Comparison of ENCODE assay signal across 15 cellular contexts in genomic region chr5:165538065-165538464, GRCh38.
A peak's percentile ranks its signal among the peaks of the same experiment; 100 is the strongest.
DNase-seq lines count a peak whose midpoint lies in the region; TF ChIP-seq lines count a peak whose summit lies in the region.
"Had no signal": no experiment of that assay in that cellular context is flagged by ENCODE, and none has a peak within 500 bp of the region (broad histone marks: within the 10 kb centered on the region; RNA-seq: fewer than 3 reads in every experiment).

No MANE protein-coding gene starts in this region.

- H3K27me3 Mint-ChIP-seq in mesothelial cell of epicardium (ENCODE audit: low read depth), result no peaks in the 10 kb centered on the region
- H3K27me3 Mint-ChIP-seq: CD4-positive, CD25-positive, alpha-beta regulatory T cell; CD8-positive, alpha-beta memory T cell had no signal

- peaks cover 4% of the 10 kb centered on the region for H3K9me3 Mint-ChIP-seq in mesothelial cell of epicardium
- H3K9me3 Mint-ChIP-seq: H9 had no signal

- no peak for TF ChIP-seq CTCF in fibroblast of lung (conservative IDR thresholded peaks at IDR 0.05 in 1 of 2, IDR thresholded peaks at IDR 0.05 in 1 of 2; ENCODE audit: low read depth in 1 of 2, low read length in 2 of 2)
- TF ChIP-seq CTCF in mesothelial cell of epicardium (IDR thresholded peaks at IDR 0.05; ENCODE audit: unreplicated experiment), result no peak

- DNase-seq in SJSA1 (ENCODE audit: low read depth in 1 of 2, low spot score in 2 of 2) (no peak), fibroblast of lung (ENCODE audit: low read depth in 2 of 2) (peak; percentile 3 to 56), mesothelial cell of epicardium (ENCODE audit: low spot score in 2 of 2, unreplicated experiment in 2 of 2) (no peak), hypothalamus (lab: John Stamatoyannopoulos, UW) (no peak), NCI-H187 (lab: John Stamatoyannopoulos, UW) (no peak), NCI-H1694 treated with DMSO at 0.1 percent for 48 hours (lab: John Stamatoyannopoulos, UW) (no peak)
- DNase-seq: BE2C; C1 segment of cervical spinal cord; CD4-positive, CD25-positive, alpha-beta regulatory T cell; CD8-positive, alpha-beta memory T cell; COR-L47; H9 had no signal

- no peaks in the 10 kb centered on the region for H3K36me3 ChIP-seq in ACC112 (ENCODE audit: insufficient read depth, low read length)
- no peaks in the 10 kb centered on the region for H3K36me3 ChIP-seq in SJSA1
- no peaks in the 10 kb centered on the region for H3K36me3 ChIP-seq in fibroblast of lung (ENCODE audit: control insufficient read depth, insufficient read depth, low read length)
- H3K36me3 ChIP-seq: BE2C had no signal

- H3K4me3 ChIP-seq in ACC112 (ENCODE audit: low read depth, low read length), result peak overlapping the region; percentile 30; the same call in 1 of the 2 replicates
- no peak overlapping the region for H3K4me3 ChIP-seq in SJSA1
- no peak overlapping the region for H3K4me3 ChIP-seq in fibroblast of lung (replicated peaks in 1 of 4; ENCODE audit: control extremely low read depth in 1 of 4, insufficient read depth in 1 of 4, low read depth in 3 of 4, low read length in 4 of 4)
- H3K4me3 ChIP-seq: A549 had no signal

- H3K79me2 ChIP-seq in ACC112 (ENCODE audit: control insufficient read depth, insufficient read depth, low read length, unreplicated experiment) (no peaks in the 10 kb centered on the region), fibroblast of lung (ENCODE audit: control insufficient read depth, insufficient read depth, low read length) (no peaks in the 10 kb centered on the region)

- H3K27ac ChIP-seq in ACC112 (ENCODE audit: low read depth, low read length), result peak overlapping the region; percentile 67
- 0 out of 2 replicates have a peak overlapping the region, but pooled peaks have one; percentile 27 for H3K27ac ChIP-seq in SJSA1
- peak overlapping the region; percentile 1 for H3K27ac ChIP-seq in fibroblast of lung (ENCODE audit: insufficient read depth, low read length)
- H3K27ac ChIP-seq: 22Rv1, A549 had no signal

- H3K9ac ChIP-seq in fibroblast of lung (ENCODE audit: insufficient read depth, low read length), result no peak overlapping the region

- no peak overlapping the region for H3K4me2 ChIP-seq in fibroblast of lung (ENCODE audit: extremely low read depth, insufficient read depth, low read length)
- H3K4me2 ChIP-seq: A549 had no signal

- H3K4me1 Mint-ChIP-seq in mesothelial cell of epicardium, result peaks cover 6% of the 10 kb centered on the region
- H3K4me1 Mint-ChIP-seq: CD4-positive, CD25-positive, alpha-beta regulatory T cell; CD8-positive, alpha-beta memory T cell; H9 had no signal

- H3K4me1 ChIP-seq in ACC112 (ENCODE audit: control insufficient read depth, insufficient read depth, low read length, unreplicated experiment) (peaks cover 16% of the 10 kb centered on the region), SJSA1 (replicated peaks) (no peaks in the 10 kb centered on the region), fibroblast of lung (ENCODE audit: control insufficient read depth, extremely low read depth, insufficient read depth, low read length) (no peaks in the 10 kb centered on the region)
- H3K4me1 ChIP-seq: A549, BE2C had no signal

- H3K27me3 ChIP-seq in ACC112 (ENCODE audit: insufficient read depth, low read length) (no peaks in the 10 kb centered on the region), SJSA1 (replicated peaks) (no peaks in the 10 kb centered on the region), fibroblast of lung (ENCODE audit: control insufficient read depth, insufficient read depth, low read length) (no peaks in the 10 kb centered on the region)
- H3K27me3 ChIP-seq: BE2C had no signal

- H4K20me1 ChIP-seq in fibroblast of lung (ENCODE audit: control insufficient read depth, extremely low read depth, insufficient read depth, low read length), result no peaks in the 10 kb centered on the region

- H3K9me3 ChIP-seq in SJSA1 (replicated peaks) (no peaks in the 10 kb centered on the region), fibroblast of lung (ENCODE audit: control insufficient read depth, insufficient read depth, low read depth, low read length) (no peaks in the 10 kb centered on the region)
- H3K9me3 ChIP-seq: A549, BE2C had no signal

- peak overlapping the region; percentile 6 for H3K27ac Mint-ChIP-seq in mesothelial cell of epicardium
- H3K27ac Mint-ChIP-seq: CD4-positive, CD25-positive, alpha-beta regulatory T cell; CD8-positive, alpha-beta memory T cell; H9 had no signal

- H2AFZ ChIP-seq in ACC112 (ENCODE audit: low read length, unreplicated experiment) (peak overlapping the region; percentile 53), fibroblast of lung (ENCODE audit: low read length) (no peak overlapping the region)

- H3K36me3 Mint-ChIP-seq in mesothelial cell of epicardium, result no peaks in the 10 kb centered on the region
- H3K36me3 Mint-ChIP-seq: CD4-positive, CD25-positive, alpha-beta regulatory T cell; CD8-positive, alpha-beta memory T cell had no signal

- H3K4me3 Mint-ChIP-seq in mesothelial cell of epicardium, result no peak overlapping the region
- H3K4me3 Mint-ChIP-seq: CD4-positive, CD25-positive, alpha-beta regulatory T cell; CD8-positive, alpha-beta memory T cell; H9 had no signal

Comparison
In these comparisons a context has a peak if more than half of its experiments do, and no peak if none do; other contexts are left out.
1. H3K27ac ChIP-seq: peak in every context shown above with its lines; median percentile 67 in ACC112; 27 in SJSA1; 1 in fibroblast of lung.
2. DNase-seq: peak in fibroblast of lung (2 of 2); none in SJSA1 (0 of 2), mesothelial cell of epicardium (0 of 2), hypothalamus (0 of 51), NCI-H187 (0 of 2) and NCI-H1694 treated with DMSO at 0.1 percent for 48 hours (single experiment).